1 cellular context compared by ENCODE assay signal in genomic region chr9:4706971-4707622, GRCh38.
A peak's percentile ranks its signal among the peaks of the same experiment; 100 is the strongest.
TF ChIP-seq lines count a peak whose summit lies in the region.

No MANE protein-coding gene starts in this region.

TF ChIP-seq in GM12878, 131 proteins besides CTCF, POLR2A, EP300 and RAD21:
- 0 out of 2 replicates have a peak, but pooled peaks have one; percentile 8 for TF ChIP-seq SPI1 (IDR thresholded peaks at IDR 0.05; ENCODE audit: borderline replicate concordance, insufficient read depth, low read depth, low read length)
- TF ChIP-seq RCOR1 (conservative IDR thresholded peaks at IDR 0.05; ENCODE audit: low read depth, low read length) = no peak
